In genomic region chr18:9175115-9175514, GRCh38 we compare ENCODE assay signal across 19 cellular contexts.
"Had no signal": no experiment of that assay in that cellular context is flagged by ENCODE, and none has a peak within 500 bp of the region (broad histone marks: within the 10 kb centered on the region; RNA-seq: fewer than 3 reads in every experiment).

No MANE protein-coding gene starts in this region.

- H3K4me3 ChIP-seq: gastrocnemius medialis, heart left ventricle, left lung, mucosa of descending colon, suprapubic skin, transverse colon, vagina had no signal

- DNase-seq: activated CD4-positive, alpha-beta memory T cell treated with anti-CD3 and anti-CD28 coated beads, Interleukin-2, amount 10 ng/mL, durations not matched to agents 7 days and 5 days; activated CD4-positive, alpha-beta T cell treated with anti-CD3 and anti-CD28 coated beads for 36 hours; activated CD8-positive, alpha-beta memory T cell treated with anti-CD3 and anti-CD28 coated beads, Interleukin-2, amount 10 ng/mL, durations not matched to agents 7 days and 5 days; activated naive CD4-positive, alpha-beta T cell treated with anti-CD3 and anti-CD28 coated beads for 36 hours; effector CD4-positive, alpha-beta T cell; gastrocnemius medialis; heart left ventricle; left lung; mucosa of descending colon; naive thymus-derived CD8-positive, alpha-beta T cell; posterior cingulate gyrus; stimulated activated CD8-positive, alpha-beta memory T cell treated with anti-CD3 and anti-CD28 coated beads, Interleukin-4, amount 100 ng/mL, for 48 hours; stimulated activated naive CD8-positive, alpha-beta T cell treated with anti-CD3 and anti-CD28 coated beads, Interleukin-15, amount 100 ng/mL, for 72 hours; SW 1271; transverse colon; WERI-Rb-1 had no signal

- H3K27ac Mint-ChIP-seq: activated CD4-positive, alpha-beta memory T cell treated with anti-CD3 and anti-CD28 coated beads, Interleukin-2, amount 10 ng/mL, durations not matched to agents 7 days and 5 days; activated naive CD4-positive, alpha-beta T cell treated with anti-CD3 and anti-CD28 coated beads for 36 hours; stimulated activated naive CD8-positive, alpha-beta T cell treated with anti-CD3 and anti-CD28 coated beads, Interleukin-15, amount 100 ng/mL, for 72 hours had no signal

- H3K27me3 ChIP-seq: gastrocnemius medialis, heart left ventricle, left lung, suprapubic skin, transverse colon, vagina had no signal

- ATAC-seq: activated CD4-positive, alpha-beta T cell treated with anti-CD3 and anti-CD28 coated beads for 36 hours; activated CD8-positive, alpha-beta memory T cell treated with anti-CD3 and anti-CD28 coated beads, Interleukin-2, amount 10 ng/mL, durations not matched to agents 7 days and 5 days; esophagus mucosa; naive thymus-derived CD8-positive, alpha-beta T cell; stimulated activated naive CD8-positive, alpha-beta T cell treated with anti-CD3 and anti-CD28 coated beads, Interleukin-15, amount 100 ng/mL, for 72 hours had no signal

- H3K4me3 Mint-ChIP-seq: activated CD4-positive, alpha-beta memory T cell treated with anti-CD3 and anti-CD28 coated beads, Interleukin-2, amount 10 ng/mL, durations not matched to agents 7 days and 5 days; activated CD4-positive, alpha-beta T cell treated with anti-CD3 and anti-CD28 coated beads for 36 hours; activated CD8-positive, alpha-beta memory T cell treated with anti-CD3 and anti-CD28 coated beads, Interleukin-2, amount 10 ng/mL, durations not matched to agents 7 days and 5 days; activated naive CD4-positive, alpha-beta T cell treated with anti-CD3 and anti-CD28 coated beads for 36 hours; stimulated activated naive CD8-positive, alpha-beta T cell treated with anti-CD3 and anti-CD28 coated beads, Interleukin-15, amount 100 ng/mL, for 72 hours had no signal

- H3K27me3 Mint-ChIP-seq: activated CD4-positive, alpha-beta memory T cell treated with anti-CD3 and anti-CD28 coated beads, Interleukin-2, amount 10 ng/mL, durations not matched to agents 7 days and 5 days; activated CD4-positive, alpha-beta T cell treated with anti-CD3 and anti-CD28 coated beads for 36 hours; activated CD8-positive, alpha-beta memory T cell treated with anti-CD3 and anti-CD28 coated beads, Interleukin-2, amount 10 ng/mL, durations not matched to agents 7 days and 5 days; naive thymus-derived CD8-positive, alpha-beta T cell; stimulated activated naive CD8-positive, alpha-beta T cell treated with anti-CD3 and anti-CD28 coated beads, Interleukin-15, amount 100 ng/mL, for 72 hours had no signal

- H3K27ac ChIP-seq: suprapubic skin, transverse colon, vagina, WERI-Rb-1 had no signal

- H3K9me3 ChIP-seq: gastrocnemius medialis, left lung, mucosa of descending colon, suprapubic skin, transverse colon, vagina had no signal

- H3K36me3 ChIP-seq: gastrocnemius medialis, left lung, transverse colon, vagina had no signal
